Comparison of ENCODE assay signal across 1 cellular context in the genomic region with DNA sequence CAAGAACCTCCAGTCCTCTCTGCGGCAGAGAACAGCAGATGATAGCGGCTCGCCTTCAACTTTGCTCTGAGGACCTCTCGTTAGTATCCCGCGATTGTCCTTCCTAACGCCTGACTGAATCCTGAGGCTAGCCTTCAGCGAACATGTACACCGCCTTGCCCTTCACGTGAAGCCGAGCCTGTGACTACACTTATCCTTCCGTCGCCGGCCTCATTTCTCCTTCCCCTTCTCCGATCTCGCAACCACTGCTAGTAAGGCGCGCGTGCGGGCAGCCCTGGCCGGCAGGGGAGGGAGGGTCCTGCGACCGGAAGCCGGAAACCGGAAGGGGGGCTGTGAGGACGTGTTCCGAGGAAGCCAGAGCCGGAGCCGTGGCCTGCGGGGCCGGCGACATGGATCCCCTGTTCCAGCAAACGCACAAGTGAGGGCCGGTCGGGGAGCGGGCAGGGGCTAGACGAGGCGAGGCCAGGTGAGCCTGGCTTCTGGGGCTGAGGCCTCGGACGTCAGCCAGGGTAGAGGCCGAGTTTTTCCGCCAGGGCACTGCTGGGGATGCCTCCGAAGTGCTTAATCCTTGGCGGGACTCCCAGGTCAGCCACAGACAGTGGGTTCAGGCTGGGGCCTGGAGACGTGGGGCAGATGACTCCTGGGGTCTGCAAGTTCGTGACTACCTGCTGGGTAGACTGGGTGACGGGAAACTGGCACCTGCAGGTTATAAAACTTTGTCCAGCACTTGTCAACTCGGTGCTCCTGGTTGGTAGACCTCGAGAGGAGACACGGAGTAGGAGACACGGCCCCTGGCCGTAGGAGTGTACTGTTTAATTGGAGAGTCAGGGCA.
TF ChIP-seq lines count a peak whose summit lies in the region.

A gene (plus strand): TSS at position 357 of the 832 bp plus-strand sequence. CDS start 33 bp downstream, at position 390.

TF ChIP-seq in GM12878, 131 proteins besides CTCF, POLR2A, EP300 and RAD21 (continued from another document and continues in another):
- TF ChIP-seq, protein P1, sequence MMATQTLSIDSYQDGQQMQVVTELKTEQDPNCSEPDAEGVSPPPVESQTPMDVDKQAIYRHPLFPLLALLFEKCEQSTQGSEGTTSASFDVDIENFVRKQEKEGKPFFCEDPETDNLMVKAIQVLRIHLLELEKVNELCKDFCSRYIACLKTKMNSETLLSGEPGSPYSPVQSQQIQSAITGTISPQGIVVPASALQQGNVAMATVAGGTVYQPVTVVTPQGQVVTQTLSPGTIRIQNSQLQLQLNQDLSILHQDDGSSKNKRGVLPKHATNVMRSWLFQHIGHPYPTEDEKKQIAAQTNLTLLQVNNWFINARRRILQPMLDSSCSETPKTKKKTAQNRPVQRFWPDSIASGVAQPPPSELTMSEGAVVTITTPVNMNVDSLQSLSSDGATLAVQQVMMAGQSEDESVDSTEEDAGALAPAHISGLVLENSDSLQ (IDR thresholded peaks at IDR 0.05), result peak; percentile 50; the same call in 1 of the 2 replicates
- TF ChIP-seq RCOR1 (conservative IDR thresholded peaks at IDR 0.05; ENCODE audit: low read depth, low read length) (0 out of 2 replicates have a peak, but pooled peaks have one; percentile 75), CREM (IDR thresholded peaks at IDR 0.05; ENCODE audit: low read depth) (no peak; the same call in 1 of the 2 replicates), MYB (IDR thresholded peaks at IDR 0.05; ENCODE audit: borderline replicate concordance, low read depth, low read length) (peak; percentile 100), POLR2AphosphoS2 (IDR thresholded peaks at IDR 0.05; ENCODE audit: low read depth, low read length) (peak; percentile 84; the same call in 1 of the 2 replicates), IRF4 (IDR thresholded peaks at IDR 0.05; ENCODE audit: low read depth, low read length) (0 out of 2 replicates have a peak, but pooled peaks have one; percentile 24), RB1 (IDR thresholded peaks at IDR 0.05; ENCODE audit: borderline replicate concordance) (peak; percentile 96), STAT1 (conservative IDR thresholded peaks at IDR 0.05) (peak; percentile 94), MEF2B (IDR thresholded peaks at IDR 0.05; ENCODE audit: partially characterized antibody, poor library complexity, severe bottlenecking) (peak; percentile 44), CHD2 (IDR thresholded peaks at IDR 0.05; ENCODE audit: borderline replicate concordance, low read depth, low read length) (0 out of 2 replicates have a peak, but pooled peaks have one; percentile 57), HDAC6 (IDR thresholded peaks at IDR 0.05; ENCODE audit: unreplicated experiment) (peak; percentile 66), BACH1 (IDR thresholded peaks at IDR 0.05; ENCODE audit: borderline replicate concordance) (peak; percentile 63; the same call in 1 of the 2 replicates), GABPA (IDR thresholded peaks at IDR 0.05; ENCODE audit: low read depth) (peak; percentile 96), TARDBP (IDR thresholded peaks at IDR 0.05; ENCODE audit: borderline replicate concordance) (no peak), FOS (IDR thresholded peaks at IDR 0.05; ENCODE audit: borderline replicate concordance, extremely low read depth, insufficient read length) (no peak), NR2F1 (conservative IDR thresholded peaks at IDR 0.05) (0 out of 2 replicates have a peak, but pooled peaks have one; percentile 42), SMC3 (IDR thresholded peaks at IDR 0.05; ENCODE audit: borderline replicate concordance, low read length) (no peak), SP1 (IDR thresholded peaks at IDR 0.05; ENCODE audit: low read depth, low read length) (no peak), SUZ12 (IDR thresholded peaks at IDR 0.05; ENCODE audit: unreplicated experiment) (no peak), ATF7 (IDR thresholded peaks at IDR 0.05; ENCODE audit: low read depth) (peak; percentile 44; the same call in 1 of the 2 replicates), GATAD2B (conservative IDR thresholded peaks at IDR 0.05; ENCODE audit: low read depth) (peak; percentile 66; the same call in 1 of the 2 replicates), SIN3A (IDR thresholded peaks at IDR 0.05; ENCODE audit: low read depth, low read length) (peak; percentile 89; the same call in 1 of the 2 replicates), POU2F2 (IDR thresholded peaks at IDR 0.05; ENCODE audit: borderline replicate concordance, low read depth, low read length) (peak; percentile 69; the same call in 1 of the 3 replicates), ZBED1 (IDR thresholded peaks at IDR 0.05; ENCODE audit: borderline replicate concordance) (peak; percentile 52), KLF5 (IDR thresholded peaks at IDR 0.05; ENCODE audit: partially characterized antibody) (peak; percentile 70), CBX5 (IDR thresholded peaks at IDR 0.05; ENCODE audit: low read depth) (no peak), ETV6 (conservative IDR thresholded peaks at IDR 0.05 in 1 of 2, IDR thresholded peaks at IDR 0.05 in 1 of 2; ENCODE audit: borderline replicate concordance in 1 of 2, low read depth in 1 of 2) (no peak; a peak in 1 of 4 replicates), ESRRA (IDR thresholded peaks at IDR 0.05; ENCODE audit: low read length) (peak; percentile 65; the same call in 1 of the 2 replicates), IKZF1 (conservative IDR thresholded peaks at IDR 0.05) (peak; percentile 89), POLR2AphosphoS5 (IDR thresholded peaks at IDR 0.05; ENCODE audit: low read length) (peak; percentile 98), CHD1 (IDR thresholded peaks at IDR 0.05; ENCODE audit: low read depth, low read length) (peak; percentile 10; the same call in 1 of the 2 replicates), NR2C1 (IDR thresholded peaks at IDR 0.05) (peak; percentile 41), MYC (IDR thresholded peaks at IDR 0.05; ENCODE audit: insufficient read depth, insufficient read length, insufficient replicate concordance, low read length, severe bottlenecking) (peak; percentile 97), ZNF207 (IDR thresholded peaks at IDR 0.05; ENCODE audit: borderline replicate concordance) (peak; percentile 77; the same call in 1 of the 2 replicates)
- TF ChIP-seq, protein P2, sequence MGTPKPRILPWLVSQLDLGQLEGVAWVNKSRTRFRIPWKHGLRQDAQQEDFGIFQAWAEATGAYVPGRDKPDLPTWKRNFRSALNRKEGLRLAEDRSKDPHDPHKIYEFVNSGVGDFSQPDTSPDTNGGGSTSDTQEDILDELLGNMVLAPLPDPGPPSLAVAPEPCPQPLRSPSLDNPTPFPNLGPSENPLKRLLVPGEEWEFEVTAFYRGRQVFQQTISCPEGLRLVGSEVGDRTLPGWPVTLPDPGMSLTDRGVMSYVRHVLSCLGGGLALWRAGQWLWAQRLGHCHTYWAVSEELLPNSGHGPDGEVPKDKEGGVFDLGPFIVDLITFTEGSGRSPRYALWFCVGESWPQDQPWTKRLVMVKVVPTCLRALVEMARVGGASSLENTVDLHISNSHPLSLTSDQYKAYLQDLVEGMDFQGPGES (IDR thresholded peaks at IDR 0.05), result 0 out of 2 replicates have a peak, but pooled peaks have one; percentile 11
- TF ChIP-seq, protein P3, sequence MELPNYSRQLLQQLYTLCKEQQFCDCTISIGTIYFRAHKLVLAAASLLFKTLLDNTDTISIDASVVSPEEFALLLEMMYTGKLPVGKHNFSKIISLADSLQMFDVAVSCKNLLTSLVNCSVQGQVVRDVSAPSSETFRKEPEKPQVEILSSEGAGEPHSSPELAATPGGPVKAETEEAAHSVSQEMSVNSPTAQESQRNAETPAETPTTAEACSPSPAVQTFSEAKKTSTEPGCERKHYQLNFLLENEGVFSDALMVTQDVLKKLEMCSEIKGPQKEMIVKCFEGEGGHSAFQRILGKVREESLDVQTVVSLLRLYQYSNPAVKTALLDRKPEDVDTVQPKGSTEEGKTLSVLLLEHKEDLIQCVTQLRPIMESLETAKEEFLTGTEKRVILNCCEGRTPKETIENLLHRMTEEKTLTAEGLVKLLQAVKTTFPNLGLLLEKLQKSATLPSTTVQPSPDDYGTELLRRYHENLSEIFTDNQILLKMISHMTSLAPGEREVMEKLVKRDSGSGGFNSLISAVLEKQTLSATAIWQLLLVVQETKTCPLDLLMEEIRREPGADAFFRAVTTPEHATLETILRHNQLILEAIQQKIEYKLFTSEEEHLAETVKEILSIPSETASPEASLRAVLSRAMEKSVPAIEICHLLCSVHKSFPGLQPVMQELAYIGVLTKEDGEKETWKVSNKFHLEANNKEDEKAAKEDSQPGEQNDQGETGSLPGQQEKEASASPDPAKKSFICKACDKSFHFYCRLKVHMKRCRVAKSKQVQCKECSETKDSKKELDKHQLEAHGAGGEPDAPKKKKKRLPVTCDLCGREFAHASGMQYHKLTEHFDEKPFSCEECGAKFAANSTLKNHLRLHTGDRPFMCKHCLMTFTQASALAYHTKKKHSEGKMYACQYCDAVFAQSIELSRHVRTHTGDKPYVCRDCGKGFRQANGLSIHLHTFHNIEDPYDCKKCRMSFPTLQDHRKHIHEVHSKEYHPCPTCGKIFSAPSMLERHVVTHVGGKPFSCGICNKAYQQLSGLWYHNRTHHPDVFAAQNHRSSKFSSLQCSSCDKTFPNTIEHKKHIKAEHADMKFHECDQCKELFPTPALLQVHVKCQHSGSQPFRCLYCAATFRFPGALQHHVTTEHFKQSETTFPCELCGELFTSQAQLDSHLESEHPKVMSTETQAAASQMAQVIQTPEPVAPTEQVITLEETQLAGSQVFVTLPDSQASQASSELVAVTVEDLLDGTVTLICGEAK (IDR thresholded peaks at IDR 0.05; ENCODE audit: borderline replicate concordance), result peak; percentile 97
- TF ChIP-seq, protein P4, sequence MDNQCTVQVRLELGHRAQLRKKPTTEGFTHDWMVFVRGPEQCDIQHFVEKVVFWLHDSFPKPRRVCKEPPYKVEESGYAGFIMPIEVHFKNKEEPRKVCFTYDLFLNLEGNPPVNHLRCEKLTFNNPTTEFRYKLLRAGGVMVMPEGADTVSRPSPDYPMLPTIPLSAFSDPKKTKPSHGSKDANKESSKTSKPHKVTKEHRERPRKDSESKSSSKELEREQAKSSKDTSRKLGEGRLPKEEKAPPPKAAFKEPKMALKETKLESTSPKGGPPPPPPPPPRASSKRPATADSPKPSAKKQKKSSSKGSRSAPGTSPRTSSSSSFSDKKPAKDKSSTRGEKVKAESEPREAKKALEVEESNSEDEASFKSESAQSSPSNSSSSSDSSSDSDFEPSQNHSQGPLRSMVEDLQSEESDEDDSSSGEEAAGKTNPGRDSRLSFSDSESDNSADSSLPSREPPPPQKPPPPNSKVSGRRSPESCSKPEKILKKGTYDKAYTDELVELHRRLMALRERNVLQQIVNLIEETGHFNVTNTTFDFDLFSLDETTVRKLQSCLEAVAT (IDR thresholded peaks at IDR 0.05), result peak; percentile 84
- TF ChIP-seq, protein P5, sequence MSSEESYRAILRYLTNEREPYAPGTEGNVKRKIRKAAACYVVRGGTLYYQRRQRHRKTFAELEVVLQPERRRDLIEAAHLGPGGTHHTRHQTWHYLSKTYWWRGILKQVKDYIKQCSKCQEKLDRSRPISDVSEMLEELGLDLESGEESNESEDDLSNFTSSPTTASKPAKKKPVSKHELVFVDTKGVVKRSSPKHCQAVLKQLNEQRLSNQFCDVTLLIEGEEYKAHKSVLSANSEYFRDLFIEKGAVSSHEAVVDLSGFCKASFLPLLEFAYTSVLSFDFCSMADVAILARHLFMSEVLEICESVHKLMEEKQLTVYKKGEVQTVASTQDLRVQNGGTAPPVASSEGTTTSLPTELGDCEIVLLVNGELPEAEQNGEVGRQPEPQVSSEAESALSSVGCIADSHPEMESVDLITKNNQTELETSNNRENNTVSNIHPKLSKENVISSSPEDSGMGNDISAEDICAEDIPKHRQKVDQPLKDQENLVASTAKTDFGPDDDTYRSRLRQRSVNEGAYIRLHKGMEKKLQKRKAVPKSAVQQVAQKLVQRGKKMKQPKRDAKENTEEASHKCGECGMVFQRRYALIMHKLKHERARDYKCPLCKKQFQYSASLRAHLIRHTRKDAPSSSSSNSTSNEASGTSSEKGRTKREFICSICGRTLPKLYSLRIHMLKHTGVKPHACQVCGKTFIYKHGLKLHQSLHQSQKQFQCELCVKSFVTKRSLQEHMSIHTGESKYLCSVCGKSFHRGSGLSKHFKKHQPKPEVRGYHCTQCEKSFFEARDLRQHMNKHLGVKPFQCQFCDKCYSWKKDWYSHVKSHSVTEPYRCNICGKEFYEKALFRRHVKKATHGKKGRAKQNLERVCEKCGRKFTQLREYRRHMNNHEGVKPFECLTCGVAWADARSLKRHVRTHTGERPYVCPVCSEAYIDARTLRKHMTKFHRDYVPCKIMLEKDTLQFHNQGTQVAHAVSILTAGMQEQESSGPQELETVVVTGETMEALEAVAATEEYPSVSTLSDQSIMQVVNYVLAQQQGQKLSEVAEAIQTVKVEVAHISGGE (CRISPR knock-in tag; IDR thresholded peaks at IDR 0.05), result peak; percentile 81
- TF ChIP-seq, protein P6, sequence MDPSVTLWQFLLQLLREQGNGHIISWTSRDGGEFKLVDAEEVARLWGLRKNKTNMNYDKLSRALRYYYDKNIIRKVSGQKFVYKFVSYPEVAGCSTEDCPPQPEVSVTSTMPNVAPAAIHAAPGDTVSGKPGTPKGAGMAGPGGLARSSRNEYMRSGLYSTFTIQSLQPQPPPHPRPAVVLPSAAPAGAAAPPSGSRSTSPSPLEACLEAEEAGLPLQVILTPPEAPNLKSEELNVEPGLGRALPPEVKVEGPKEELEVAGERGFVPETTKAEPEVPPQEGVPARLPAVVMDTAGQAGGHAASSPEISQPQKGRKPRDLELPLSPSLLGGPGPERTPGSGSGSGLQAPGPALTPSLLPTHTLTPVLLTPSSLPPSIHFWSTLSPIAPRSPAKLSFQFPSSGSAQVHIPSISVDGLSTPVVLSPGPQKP (IDR thresholded peaks at IDR 0.05; ENCODE audit: low read depth, low read length), result peak; percentile 81; the same call in 1 of the 2 replicates
- TF ChIP-seq, protein P7, sequence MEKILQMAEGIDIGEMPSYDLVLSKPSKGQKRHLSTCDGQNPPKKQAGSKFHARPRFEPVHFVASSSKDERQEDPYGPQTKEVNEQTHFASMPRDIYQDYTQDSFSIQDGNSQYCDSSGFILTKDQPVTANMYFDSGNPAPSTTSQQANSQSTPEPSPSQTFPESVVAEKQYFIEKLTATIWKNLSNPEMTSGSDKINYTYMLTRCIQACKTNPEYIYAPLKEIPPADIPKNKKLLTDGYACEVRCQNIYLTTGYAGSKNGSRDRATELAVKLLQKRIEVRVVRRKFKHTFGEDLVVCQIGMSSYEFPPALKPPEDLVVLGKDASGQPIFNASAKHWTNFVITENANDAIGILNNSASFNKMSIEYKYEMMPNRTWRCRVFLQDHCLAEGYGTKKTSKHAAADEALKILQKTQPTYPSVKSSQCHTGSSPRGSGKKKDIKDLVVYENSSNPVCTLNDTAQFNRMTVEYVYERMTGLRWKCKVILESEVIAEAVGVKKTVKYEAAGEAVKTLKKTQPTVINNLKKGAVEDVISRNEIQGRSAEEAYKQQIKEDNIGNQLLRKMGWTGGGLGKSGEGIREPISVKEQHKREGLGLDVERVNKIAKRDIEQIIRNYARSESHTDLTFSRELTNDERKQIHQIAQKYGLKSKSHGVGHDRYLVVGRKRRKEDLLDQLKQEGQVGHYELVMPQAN (conservative IDR thresholded peaks at IDR 0.05), result peak; percentile 86
